26 cellular contexts compared by ENCODE assay signal in genomic region chr13:33174980-33175379, GRCh38.
A peak's percentile ranks its signal among the peaks of the same experiment; 100 is the strongest.
DNase-seq lines count a peak whose midpoint lies in the region; ATAC-seq and TF ChIP-seq lines count a peak whose summit lies in the region.
"Had no signal": no experiment of that assay in that cellular context is flagged by ENCODE, and none has a peak within 500 bp of the region (broad histone marks: within the 10 kb centered on the region; RNA-seq: fewer than 3 reads in every experiment).

No MANE protein-coding gene starts in this region.

- no peaks in the 10 kb centered on the region for H3K36me3 ChIP-seq in vagina
- H3K36me3 ChIP-seq in endodermal cell (ENCODE audit: control insufficient read depth, insufficient read depth, low read length): no peaks in the 10 kb centered on the region
- no peaks in the 10 kb centered on the region for H3K36me3 ChIP-seq in GM23338 (ENCODE audit: insufficient read depth)
- H3K36me3 ChIP-seq: HAP-1, right lobe of liver had no signal

- TF ChIP-seq CTCF in chondrocyte (IDR thresholded peaks at IDR 0.05) (no peak), vagina (IDR thresholded peaks at IDR 0.05) (no peak), endodermal cell (conservative IDR thresholded peaks at IDR 0.05) (no peak), GM23338 (conservative IDR thresholded peaks at IDR 0.05; ENCODE audit: low read depth in 2 of 2) (no peak)

- no peaks in the 10 kb centered on the region for H3K79me2 ChIP-seq in GM23338 (replicated peaks; ENCODE audit: insufficient read depth)

- WGBS in endodermal cell (ENCODE audit: insufficient coverage in 1 of 2, insufficient read length in 1 of 2), 2 experiments: 88 to 100% methylated on average over 1 to 2 of the region's 2 CpGs

- H4K20me1 ChIP-seq in GM23338 (replicated peaks; ENCODE audit: insufficient read depth): no peaks in the 10 kb centered on the region; the same call in 1 of the 2 replicates

- intact Hi-C loops in activated CD4-positive, alpha-beta T cell treated with anti-CD3 and anti-CD28 coated beads, Interleukin-2, amount 10 ng/mL, durations not matched to agents 24 days and 14 days (cut with micrococcal nuclease): no loop called here
- intact Hi-C loops in activated CD4-positive, alpha-beta T cell treated with anti-CD3 and anti-CD28 coated beads for 36 hours (cut with DNase I, micrococcal nuclease): no loop called here
- intact Hi-C loops in vagina (cut with DNase I): no loop called here

- H3K4me3 Mint-ChIP-seq in activated CD4-positive, alpha-beta T cell treated with anti-CD3 and anti-CD28 coated beads, Interleukin-2, amount 10 ng/mL, durations not matched to agents 24 days and 14 days: no peak overlapping the region
- no peak overlapping the region for H3K4me3 Mint-ChIP-seq in activated CD4-positive, alpha-beta T cell treated with anti-CD3 and anti-CD28 coated beads for 36 hours
- H3K4me3 Mint-ChIP-seq in chondrocyte (ENCODE audit: unreplicated experiment) (no peak overlapping the region), endodermal cell (no peak overlapping the region), GM23338 (no peak overlapping the region)
- H3K4me3 Mint-ChIP-seq: activated naive CD4-positive, alpha-beta T cell treated with anti-CD3 and anti-CD28 coated beads for 36 hours; activated T-cell treated with anti-CD3 and anti-CD28 coated beads, Interleukin-2, amount 50 U/mL, for 4 hours had no signal

- H3K4me3 ChIP-seq in vagina: no peak overlapping the region
- no peak overlapping the region for H3K4me3 ChIP-seq in endodermal cell (ENCODE audit: low read length)
- no peak overlapping the region for H3K4me3 ChIP-seq in GM23338
- H3K4me3 ChIP-seq: HAP-1, right lobe of liver had no signal

- peaks cover 38% of the 10 kb centered on the region for H3K4me1 ChIP-seq in vagina
- no peaks in the 10 kb centered on the region for H3K4me1 ChIP-seq in endodermal cell (ENCODE audit: control insufficient read depth, insufficient read depth, low read length)
- peaks cover 3% of the 10 kb centered on the region for H3K4me1 ChIP-seq in GM23338 (ENCODE audit: insufficient read depth)
- H3K4me1 ChIP-seq: HAP-1 had no signal

- no peaks in the 10 kb centered on the region for H3F3A ChIP-seq in GM23338 (replicated peaks; ENCODE audit: low read depth)

- POLR2A ChIA-PET in activated CD4-positive, alpha-beta T cell treated with anti-CD3 and anti-CD28 coated beads for 36 hours (lab: Charles Lee): no interaction called here

- TF ChIP-seq POLR2A in vagina (IDR thresholded peaks at IDR 0.05): no peak

- H3K9me3 Mint-ChIP-seq in activated CD4-positive, alpha-beta T cell treated with anti-CD3 and anti-CD28 coated beads, Interleukin-2, amount 10 ng/mL, durations not matched to agents 24 days and 14 days: peaks cover 8% of the 10 kb centered on the region
- peaks cover 2% of the 10 kb centered on the region for H3K9me3 Mint-ChIP-seq in activated CD4-positive, alpha-beta T cell treated with anti-CD3 and anti-CD28 coated beads for 36 hours (ENCODE audit: low read depth)
- peaks cover 3% of the 10 kb centered on the region for H3K9me3 Mint-ChIP-seq in chondrocyte (ENCODE audit: low read depth)
- H3K9me3 Mint-ChIP-seq in endodermal cell: no peaks in the 10 kb centered on the region
- H3K9me3 Mint-ChIP-seq in GM23338: no peaks in the 10 kb centered on the region
- H3K9me3 Mint-ChIP-seq: activated naive CD4-positive, alpha-beta T cell treated with anti-CD3 and anti-CD28 coated beads for 36 hours; activated T-cell treated with anti-CD3 and anti-CD28 coated beads, Interleukin-2, amount 50 U/mL, for 4 hours had no signal

- ATAC-seq in activated CD4-positive, alpha-beta T cell treated with anti-CD3 and anti-CD28 coated beads for 36 hours: no peak
- no peak for ATAC-seq in GM23338
- ATAC-seq: activated T-cell treated with anti-CD3 and anti-CD28 coated beads, Interleukin-2, amount 50 U/mL, for 4 hours; right lobe of liver; stimulated activated naive CD8-positive, alpha-beta T cell treated with anti-CD3 and anti-CD28 coated beads, Interleukin-15, Interleukin-2, amounts not matched to agents 100 U/mL and 50 U/mL, for 24 hours had no signal

- H2AFZ ChIP-seq in GM23338: no peak overlapping the region

- peaks cover 8% of the 10 kb centered on the region for H3K4me1 Mint-ChIP-seq in activated CD4-positive, alpha-beta T cell treated with anti-CD3 and anti-CD28 coated beads, Interleukin-2, amount 10 ng/mL, durations not matched to agents 24 days and 14 days
- H3K4me1 Mint-ChIP-seq in activated CD4-positive, alpha-beta T cell treated with anti-CD3 and anti-CD28 coated beads for 36 hours: no peaks in the 10 kb centered on the region
- H3K4me1 Mint-ChIP-seq in chondrocyte (ENCODE audit: low read depth): peaks cover 90% of the 10 kb centered on the region
- H3K4me1 Mint-ChIP-seq in endodermal cell: peaks cover 7% of the 10 kb centered on the region
- H3K4me1 Mint-ChIP-seq in GM23338: peaks cover 7% of the 10 kb centered on the region

- CTCF ChIA-PET in activated CD4-positive, alpha-beta T cell treated with anti-CD3 and anti-CD28 coated beads for 36 hours (lab: Charles Lee): no interaction called here

- H3K27me3 ChIP-seq in vagina (no peaks in the 10 kb centered on the region), endodermal cell (ENCODE audit: control insufficient read depth, insufficient read depth, low read length, poor library complexity, severe bottlenecking) (no peaks in the 10 kb centered on the region), GM23338 (ENCODE audit: insufficient read depth) (peaks cover 31% of the 10 kb centered on the region)
- H3K27me3 ChIP-seq: right lobe of liver had no signal

- peaks cover 2% of the 10 kb centered on the region for H3K27me3 Mint-ChIP-seq in activated CD4-positive, alpha-beta T cell treated with anti-CD3 and anti-CD28 coated beads, Interleukin-2, amount 10 ng/mL, durations not matched to agents 24 days and 14 days
- peaks cover 19% of the 10 kb centered on the region for H3K27me3 Mint-ChIP-seq in activated CD4-positive, alpha-beta T cell treated with anti-CD3 and anti-CD28 coated beads for 36 hours
- H3K27me3 Mint-ChIP-seq in chondrocyte (ENCODE audit: low read depth): no peaks in the 10 kb centered on the region
- H3K27me3 Mint-ChIP-seq in endodermal cell (ENCODE audit: insufficient read depth): peaks cover 13% of the 10 kb centered on the region
- H3K27me3 Mint-ChIP-seq in GM23338 (ENCODE audit: insufficient read depth, low read depth, poor library complexity): peaks cover 17% of the 10 kb centered on the region

- no peak overlapping the region for H3K9ac ChIP-seq in endodermal cell (ENCODE audit: extremely low read depth, low read length, poor library complexity, severe bottlenecking)
- H3K9ac ChIP-seq: SK-N-SH had no signal

- no peaks in the 10 kb centered on the region for H3K9me3 ChIP-seq in vagina
- H3K9me3 ChIP-seq in endodermal cell (ENCODE audit: control insufficient read depth, low read length): no peaks in the 10 kb centered on the region
- H3K9me3 ChIP-seq: HAP-1, right lobe of liver, SK-N-SH had no signal

- peak overlapping the region; percentile 14 for H3K27ac Mint-ChIP-seq in activated CD4-positive, alpha-beta T cell treated with anti-CD3 and anti-CD28 coated beads, Interleukin-2, amount 10 ng/mL, durations not matched to agents 24 days and 14 days
- no peak overlapping the region for H3K27ac Mint-ChIP-seq in activated CD4-positive, alpha-beta T cell treated with anti-CD3 and anti-CD28 coated beads for 36 hours
- peak overlapping the region; percentile 73 for H3K27ac Mint-ChIP-seq in chondrocyte (ENCODE audit: unreplicated experiment)
- no peak overlapping the region for H3K27ac Mint-ChIP-seq in endodermal cell
- H3K27ac Mint-ChIP-seq in GM23338: no peak overlapping the region
- H3K27ac Mint-ChIP-seq: activated naive CD4-positive, alpha-beta T cell treated with anti-CD3 and anti-CD28 coated beads for 36 hours had no signal

- DNase-seq in activated CD4-positive, alpha-beta T cell treated with anti-CD3 and anti-CD28 coated beads, Interleukin-2, amount 10 ng/mL, durations not matched to agents 24 days and 14 days: no peak
- no peak for DNase-seq in activated CD4-positive, alpha-beta T cell treated with anti-CD3 and anti-CD28 coated beads for 36 hours
- DNase-seq in chondrocyte (ENCODE audit: low spot score): no peak
- DNase-seq in iris pigment epithelial cell (ENCODE audit: low read depth): peak; percentile 45
- no peak for DNase-seq in vagina (ENCODE audit: extremely low spot score in 2 of 2)
- no peak for DNase-seq in KG1 (lab: John Stamatoyannopoulos, UW)
- no peak for DNase-seq in endodermal cell
- DNase-seq in GM23338 (ENCODE audit: low spot score): no peak
- DNase-seq: 8988T; activated CD4-positive, alpha-beta T cell treated with anti-CD3 and anti-CD28 coated beads for 48 hours; activated naive CD4-positive, alpha-beta T cell treated with anti-CD3 and anti-CD28 coated beads for 36 hours; activated T-cell treated with anti-CD3 and anti-CD28 coated beads, Interleukin-2, amount 50 U/mL, for 4 hours; amniotic stem cell; C1 segment of cervical spinal cord; Calu3; central memory CD4-positive, alpha-beta T cell; hypothalamus; Karpas-422; NCI-H187; posterior cingulate gyrus; right lobe of liver; RPMI8226; stimulated activated naive CD8-positive, alpha-beta T cell treated with anti-CD3 and anti-CD28 coated beads, Interleukin-15, Interleukin-2, amounts not matched to agents 100 U/mL and 50 U/mL, for 24 hours; trophoblast cell had no signal

- peak overlapping the region; percentile 74 for H3K27ac ChIP-seq in vagina
- H3K27ac ChIP-seq in endodermal cell (ENCODE audit: low read depth, low read length): no peak overlapping the region
- no peak overlapping the region for H3K27ac ChIP-seq in GM23338 (ENCODE audit: low read depth)
- H3K27ac ChIP-seq: right lobe of liver had no signal

- no peaks in the 10 kb centered on the region for H3K36me3 Mint-ChIP-seq in activated CD4-positive, alpha-beta T cell treated with anti-CD3 and anti-CD28 coated beads, Interleukin-2, amount 10 ng/mL, durations not matched to agents 24 days and 14 days (ENCODE audit: low read depth)
- no peaks in the 10 kb centered on the region for H3K36me3 Mint-ChIP-seq in activated CD4-positive, alpha-beta T cell treated with anti-CD3 and anti-CD28 coated beads for 36 hours (ENCODE audit: low read depth)
- H3K36me3 Mint-ChIP-seq in chondrocyte (ENCODE audit: low read depth) (no peaks in the 10 kb centered on the region), endodermal cell (ENCODE audit: low read depth) (no peaks in the 10 kb centered on the region), GM23338 (ENCODE audit: low read depth) (no peaks in the 10 kb centered on the region)

- H3K9me2 ChIP-seq in GM23338 (ENCODE audit: insufficient read depth): no peaks in the 10 kb centered on the region
- H3K9me2 ChIP-seq: SK-N-SH had no signal

- no peak overlapping the region for H3K4me2 ChIP-seq in GM23338
- H3K4me2 ChIP-seq: SK-N-SH had no signal

TF ChIP-seq in GM23338, 12 proteins besides CTCF, POLR2A, EP300 and RAD21 (continues in another document):
- TF ChIP-seq EZH2phosphoT487 (IDR thresholded peaks at IDR 0.05; ENCODE audit: unreplicated experiment) (no peak), NANOG (IDR thresholded peaks at IDR 0.05; ENCODE audit: borderline replicate concordance) (no peak)

Comparison
In these comparisons a context has a peak if more than half of its experiments do, and no peak if none do; other contexts are left out.
1. H3K27ac Mint-ChIP-seq: peak in activated CD4-positive, alpha-beta T cell treated with anti-CD3 and anti-CD28 coated beads, Interleukin-2, amount 10 ng/mL, durations not matched to agents 24 days and 14 days (single experiment) and chondrocyte (single experiment); none in activated CD4-positive, alpha-beta T cell treated with anti-CD3 and anti-CD28 coated beads for 36 hours (single experiment), endodermal cell (single experiment) and GM23338 (single experiment).